Comparison of ENCODE assay signal across 21 cellular contexts in genomic region chr5:116739648-116740047, GRCh38.
A peak's percentile ranks its signal among the peaks of the same experiment; 100 is the strongest.
DNase-seq lines count a peak whose midpoint lies in the region; ATAC-seq and TF ChIP-seq lines count a peak whose summit lies in the region.
"Had no signal": no experiment of that assay in that cellular context is flagged by ENCODE, and none has a peak within 500 bp of the region (broad histone marks: within the 10 kb centered on the region; RNA-seq: fewer than 3 reads in every experiment).

No MANE protein-coding gene starts in this region.

- ATAC-seq in left ventricle myocardium superior: peak; percentile 26
- ATAC-seq in HG02884 (IDR thresholded peaks at IDR 0.05; ENCODE audit: unreplicated experiment): no peak
- ATAC-seq: GM12878, Panc1 had no signal

- TF ChIP-seq POLR2A in transverse colon (IDR thresholded peaks at IDR 0.05): no peak

- no peak overlapping the region for H3K14ac ChIP-seq in neuronal stem cell (ENCODE audit: low read length)

- TF ChIP-seq EP300 in transverse colon (IDR thresholded peaks at IDR 0.05; ENCODE audit: low read depth): no peak

- peak overlapping the region; percentile 45 for H4K8ac ChIP-seq in neuronal stem cell (ENCODE audit: low read depth, low read length)

- H3K79me1 ChIP-seq in neuronal stem cell (ENCODE audit: low read depth, low read length): no peaks in the 10 kb centered on the region

- no peak overlapping the region for H2BK12ac ChIP-seq in neuronal stem cell (ENCODE audit: low read length)

- H3K23ac ChIP-seq in neuronal stem cell (ENCODE audit: low read depth, low read length, poor library complexity): no peak overlapping the region

- H3K27ac ChIP-seq in right atrium auricular region: no peak overlapping the region
- no peak overlapping the region for H3K27ac ChIP-seq in endodermal cell (ENCODE audit: low read depth, low read length)
- H3K27ac ChIP-seq in neuronal stem cell (replicated peaks; ENCODE audit: low read length): no peak overlapping the region
- H3K27ac ChIP-seq in transverse colon: no peak overlapping the region
- H3K27ac ChIP-seq: SJSA1 had no signal

- no peak overlapping the region for H3K4me2 ChIP-seq in neuronal stem cell (ENCODE audit: insufficient read depth, low read length, poor library complexity, severe bottlenecking)

- H3K4me1 Mint-ChIP-seq in endodermal cell: peaks cover 24% of the 10 kb centered on the region

- H2BK5ac ChIP-seq in neuronal stem cell (ENCODE audit: low read length): no peak overlapping the region

- H3K36me3 Mint-ChIP-seq in endodermal cell (ENCODE audit: low read depth): no peaks in the 10 kb centered on the region

- no peak overlapping the region for H3K4me3 Mint-ChIP-seq in endodermal cell
- H3K4me3 Mint-ChIP-seq: neural crest cell; T-helper 1 cell treated with Interleukin-12 subunit alpha and Interleukin-12 subunit beta and Interleukin-4 antibody, amounts not matched to agents 30 μg/mL and 1 μg/mL, for 36 hours had no signal

- H2BK15ac ChIP-seq in neuronal stem cell (ENCODE audit: low read length): no peak overlapping the region

- no peak overlapping the region for H2BK120ac ChIP-seq in neuronal stem cell (ENCODE audit: low read depth, low read length)

- H2AK5ac ChIP-seq in neuronal stem cell (ENCODE audit: low read depth, low read length): no peak overlapping the region

- H3K9ac ChIP-seq in endodermal cell (ENCODE audit: extremely low read depth, low read length, poor library complexity, severe bottlenecking): no peak overlapping the region
- H3K9ac ChIP-seq in neuronal stem cell (ENCODE audit: low read depth, low read length, poor library complexity): no peak overlapping the region

- no peak overlapping the region for H4K91ac ChIP-seq in neuronal stem cell (ENCODE audit: low read depth, low read length, poor library complexity)

- H3K9me3 Mint-ChIP-seq in endodermal cell: peaks cover 16% of the 10 kb centered on the region

- peaks cover 0 to 26% of the 10 kb centered on the region in 2 donors for H3K4me1 ChIP-seq in right atrium auricular region
- peaks cover 1% of the 10 kb centered on the region for H3K4me1 ChIP-seq in endodermal cell (ENCODE audit: control insufficient read depth, insufficient read depth, low read length)
- H3K4me1 ChIP-seq in neuronal stem cell (ENCODE audit: control insufficient read depth in 2 of 2, insufficient read depth in 1 of 2, low read depth in 1 of 2, low read length in 2 of 2): peaks cover 13 to 17% of the 10 kb centered on the region in 2 donors
- H3K4me1 ChIP-seq in transverse colon: peaks cover 0 to 10% (median 3%) of the 10 kb centered on the region in 4 donors
- H3K4me1 ChIP-seq: SJSA1 had no signal

- 81 to 90% methylated on average over 5 to 8 of the region's 8 CpGs for WGBS in endodermal cell (ENCODE audit: insufficient coverage in 1 of 2, insufficient read length in 1 of 2), 2 experiments
- no CpG with 5 or more reads among the region's 8 CpGs for WGBS in neuronal stem cell (ENCODE audit: extremely low coverage in 2 of 2, insufficient read length in 2 of 2, insufficient replicate concordance in 1 of 2), 2 donors
- 58% methylated on average over 8 of the region's 8 CpGs for WGBS in transverse colon (ENCODE audit: low coverage in 1 of 2), 2 donors

- H3K36me3 ChIP-seq in right atrium auricular region (no peaks in the 10 kb centered on the region), endodermal cell (ENCODE audit: control insufficient read depth, insufficient read depth, low read length) (no peaks in the 10 kb centered on the region), neuronal stem cell (replicated peaks in 1 of 2; ENCODE audit: control insufficient read depth in 2 of 2, insufficient read depth in 2 of 2, low read length in 2 of 2) (no peaks in the 10 kb centered on the region), transverse colon (no peaks in the 10 kb centered on the region)
- H3K36me3 ChIP-seq: SJSA1 had no signal

- H3K27me3 Mint-ChIP-seq in endodermal cell (ENCODE audit: insufficient read depth): peaks cover 2% of the 10 kb centered on the region

- H2AFZ ChIP-seq in neuronal stem cell (ENCODE audit: low read length): peak overlapping the region; percentile 72

- peak overlapping the region; percentile 73 for H3K18ac ChIP-seq in neuronal stem cell (ENCODE audit: low read length)

- H3K27ac Mint-ChIP-seq in endodermal cell: no peak overlapping the region
- H3K27ac Mint-ChIP-seq: T-helper 1 cell treated with Interleukin-12 subunit alpha and Interleukin-12 subunit beta and Interleukin-4 antibody, amounts not matched to agents 30 μg/mL and 1 μg/mL, for 36 hours had no signal

- H3K27me3 ChIP-seq in right atrium auricular region (no peaks in the 10 kb centered on the region), endodermal cell (ENCODE audit: control insufficient read depth, insufficient read depth, low read length, poor library complexity, severe bottlenecking) (no peaks in the 10 kb centered on the region), neuronal stem cell (ENCODE audit: control insufficient read depth in 3 of 3, insufficient read depth in 3 of 3, low read depth in 1 of 3, low read length in 3 of 3) (peaks cover 0 to 5% (median 0%) of the 10 kb centered on the region in 3 experiments), transverse colon (no peaks in the 10 kb centered on the region)
- H3K27me3 ChIP-seq: dorsolateral prefrontal cortex, SJSA1 had no signal

- in situ Hi-C loops in transverse colon (cut with MboI; ENCODE audit: low pct_ligation_motif_present in 1 of 4, low pct_unique_long_range_greater_than_20kb in 1 of 4, low sequenced_read_pairs in 3 of 4): no loop called here

- H3K4ac ChIP-seq in neuronal stem cell (ENCODE audit: low read length): no peak overlapping the region

- DNase-seq in left ventricle myocardium superior (no peak), right atrium auricular region (ENCODE audit: low spot score) (no peak), endodermal cell (peak; percentile 45), neuronal stem cell (ENCODE audit: low spot score) (no peak), NCI-H345 treated with DMSO at 0.1 percent for 48 hours (lab: John Stamatoyannopoulos, UW; ENCODE audit: unreplicated experiment) (no peak), transverse colon (no peak)
- no peak for DNase-seq in activated CD4-positive, alpha-beta T cell treated with anti-CD3 and anti-CD28 coated beads, Interleukin-2, amount 50 U/mL, for 4 hours
- DNase-seq: activated CD4-positive, alpha-beta T cell treated with anti-CD3 and anti-CD28 coated beads for 48 hours; activated naive CD4-positive, alpha-beta T cell treated with Interleukin-2 at 50 U/mL for 16 hours; activated T-cell treated with anti-CD3 and anti-CD28 coated beads, Interleukin-2, amount 50 U/mL, for 48 hours; central memory CD4-positive, alpha-beta T cell; dorsolateral prefrontal cortex; NCI-H1436 treated with DMSO at 0.1 percent for 48 hours; stimulated activated CD4-positive, alpha-beta T cell treated with anti-CD3 and anti-CD28 coated beads, Interleukin-1b, Interleukin-23, amount 100 ng/mL, for 48 hours had no signal

- H3K9me3 ChIP-seq in right atrium auricular region: no peaks in the 10 kb centered on the region
- peaks cover 7% of the 10 kb centered on the region for H3K9me3 ChIP-seq in endodermal cell (ENCODE audit: control insufficient read depth, low read length)
- H3K9me3 ChIP-seq in neuronal stem cell (replicated peaks in 1 of 2; ENCODE audit: control insufficient read depth in 2 of 2, insufficient read depth in 1 of 2, low read depth in 1 of 2, low read length in 2 of 2): peaks cover 2% of the 10 kb centered on the region in 2 donors
- H3K9me3 ChIP-seq in transverse colon: no peaks in the 10 kb centered on the region

- no peak overlapping the region for H3K4me3 ChIP-seq in right atrium auricular region
- H3K4me3 ChIP-seq in endodermal cell (ENCODE audit: low read length): no peak overlapping the region
- H3K4me3 ChIP-seq in neuronal stem cell (ENCODE audit: low read length in 2 of 2): no peak overlapping the region
- H3K4me3 ChIP-seq in transverse colon: no peak overlapping the region
- H3K4me3 ChIP-seq: GM12878, SJSA1, skin epidermis had no signal

- intact Hi-C loops in left ventricle myocardium superior (cut with micrococcal nuclease): no loop called here
- intact Hi-C loops in transverse colon (cut with DNase I; ENCODE audit: low total_unique reads): no loop called here

- TF ChIP-seq CTCF in right atrium auricular region (IDR thresholded peaks at IDR 0.05) (no peak), endodermal cell (conservative IDR thresholded peaks at IDR 0.05) (no peak), transverse colon (IDR thresholded peaks at IDR 0.05) (no peak)
